9 cellular contexts compared by ENCODE assay signal in the genomic region with DNA sequence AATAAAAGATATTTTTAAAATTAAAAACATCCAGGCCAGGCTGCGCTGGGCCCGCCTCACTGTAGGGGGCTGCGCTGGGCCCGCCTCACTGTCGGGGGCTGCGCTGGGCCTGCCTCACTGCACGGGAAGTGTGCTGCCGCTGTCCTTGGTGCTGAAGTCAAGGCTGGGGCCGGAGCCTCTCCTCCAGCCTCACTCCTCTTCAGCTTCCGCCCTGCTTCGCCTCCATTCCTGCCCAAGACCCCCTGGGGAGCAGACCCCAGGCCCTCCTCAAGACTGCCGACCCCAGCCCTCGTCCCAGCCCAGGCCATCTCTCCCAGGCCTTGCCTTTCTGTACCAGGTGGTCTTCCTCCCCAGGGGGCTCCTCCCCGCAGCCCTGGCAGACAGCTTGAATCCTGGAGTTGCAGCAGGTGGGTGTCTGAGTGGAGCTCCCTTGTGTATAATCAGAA. TPM values are rescaled to one million over a fixed set of nuclear protein-coding genes. Genes with fewer than 3 reads are reported as not detected.
DNase-seq lines count a peak whose midpoint lies in the region; ATAC-seq and TF ChIP-seq lines count a peak whose summit lies in the region.
"Had no signal": no experiment of that assay in that cellular context is flagged by ENCODE, and none has a peak within 500 bp of the region (broad histone marks: within the 10 kb centered on the region; RNA-seq: fewer than 3 reads in every experiment).

No MANE protein-coding gene starts in this region.

- H3K27me3 ChIP-seq in WERI-Rb-1 (ENCODE audit: insufficient read depth, low read depth, severe bottlenecking) = no peaks in the 10 kb centered on the region
- H3K27me3 ChIP-seq in BE2C = no peaks in the 10 kb centered on the region

- TF ChIP-seq CTCF in WERI-Rb-1 (IDR thresholded peaks at IDR 0.05; ENCODE audit: low read depth, low read length) (no peak), BE2C (IDR thresholded peaks at IDR 0.05; ENCODE audit: low read depth, low read length) (no peak)

- ATAC-seq in GM18861 (IDR thresholded peaks at IDR 0.05; ENCODE audit: unreplicated experiment) = no peak

- H3K4me1 ChIP-seq in BE2C = no peaks in the 10 kb centered on the region
- H3K4me1 ChIP-seq: psoas muscle had no signal

- H3K27ac ChIP-seq in WERI-Rb-1 = peak overlapping the region; percentile 41
- H3K27ac ChIP-seq: psoas muscle had no signal

- H3K36me3 ChIP-seq in WERI-Rb-1 = no peaks in the 10 kb centered on the region
- H3K36me3 ChIP-seq in BE2C = no peaks in the 10 kb centered on the region

- H3K9me3 ChIP-seq in WERI-Rb-1 (ENCODE audit: severe bottlenecking) (no peaks in the 10 kb centered on the region), BE2C (no peaks in the 10 kb centered on the region)
- H3K9me3 ChIP-seq: psoas muscle had no signal

- H3K4me3 ChIP-seq in WERI-Rb-1 (ENCODE audit: low read depth, low read length) (no peak overlapping the region), BE2C (ENCODE audit: low read depth, low read length) (no peak overlapping the region)
- H3K4me3 ChIP-seq: psoas muscle had no signal

- peak; percentile 89 for DNase-seq in AG08396 (ENCODE audit: low spot score)
- peak; percentile 23 for DNase-seq in HT1080 (ENCODE audit: low read depth)
- DNase-seq in WERI-Rb-1 = no peak
- DNase-seq in effector CD4-positive, alpha-beta T cell = peak; percentile 49
- DNase-seq in stimulated activated CD4-positive, alpha-beta T cell treated with anti-CD3 and anti-CD28 coated beads, Interleukin-12 subunit alpha, Interleukin-12 subunit beta, amount 100 ng/mL, for 4 hours = peak; percentile 48
- no peak for DNase-seq in BE2C
- DNase-seq in cerebellar cortex (ENCODE audit: low spot score) = no peak

RNA-seq across cellular contexts. Expression of gene ENDOV, which starts 26.2 kb away (rescaled TPM):
- total RNA-seq in HT1080 (2014; rRNA removed; shearing (Covaris generic)) = 15.2 and 18.4 TPM in 2 replicates
- polyA plus RNA-seq in HT1080 (2015; cell fraction: cytosol; rRNA removed) = 22.8 and 25.4 TPM in 2 replicates
- polyA plus RNA-seq in HT1080 (2015; cell fraction: nucleus; rRNA removed) = 32.9 and 37.7 TPM in 2 replicates
- 52.5 TPM for polyA plus RNA-seq in BE2C (2012; ENCODE audit: insufficient read depth, insufficient read length, low read depth)

RNA-seq across cellular contexts. Expression of gene NPTX1, which starts 35.3 kb away (rescaled TPM):
- 0.84 and 1.4 TPM in 2 replicates for total RNA-seq in HT1080 (2014; rRNA removed; shearing (Covaris generic))
- 1.2 and 1.6 TPM in 2 replicates for polyA plus RNA-seq in HT1080 (2015; cell fraction: cytosol; rRNA removed)
- polyA plus RNA-seq in HT1080 (2015; cell fraction: nucleus; rRNA removed) = 1.1 and 1.6 TPM in 2 replicates
- 0.28 TPM for polyA plus RNA-seq in BE2C (2012; ENCODE audit: insufficient read depth, insufficient read length, low read depth)

Comparison
In these comparisons a context has a peak if more than half of its experiments do, and no peak if none do; other contexts are left out.
1. DNase-seq: peak in AG08396 (single experiment), HT1080 (single experiment), effector CD4-positive, alpha-beta T cell (single experiment) and stimulated activated CD4-positive, alpha-beta T cell treated with anti-CD3 and anti-CD28 coated beads, Interleukin-12 subunit alpha, Interleukin-12 subunit beta, amount 100 ng/mL, for 4 hours (single experiment); none in WERI-Rb-1 (single experiment), BE2C (single experiment) and cerebellar cortex (single experiment).